In the genomic region with DNA sequence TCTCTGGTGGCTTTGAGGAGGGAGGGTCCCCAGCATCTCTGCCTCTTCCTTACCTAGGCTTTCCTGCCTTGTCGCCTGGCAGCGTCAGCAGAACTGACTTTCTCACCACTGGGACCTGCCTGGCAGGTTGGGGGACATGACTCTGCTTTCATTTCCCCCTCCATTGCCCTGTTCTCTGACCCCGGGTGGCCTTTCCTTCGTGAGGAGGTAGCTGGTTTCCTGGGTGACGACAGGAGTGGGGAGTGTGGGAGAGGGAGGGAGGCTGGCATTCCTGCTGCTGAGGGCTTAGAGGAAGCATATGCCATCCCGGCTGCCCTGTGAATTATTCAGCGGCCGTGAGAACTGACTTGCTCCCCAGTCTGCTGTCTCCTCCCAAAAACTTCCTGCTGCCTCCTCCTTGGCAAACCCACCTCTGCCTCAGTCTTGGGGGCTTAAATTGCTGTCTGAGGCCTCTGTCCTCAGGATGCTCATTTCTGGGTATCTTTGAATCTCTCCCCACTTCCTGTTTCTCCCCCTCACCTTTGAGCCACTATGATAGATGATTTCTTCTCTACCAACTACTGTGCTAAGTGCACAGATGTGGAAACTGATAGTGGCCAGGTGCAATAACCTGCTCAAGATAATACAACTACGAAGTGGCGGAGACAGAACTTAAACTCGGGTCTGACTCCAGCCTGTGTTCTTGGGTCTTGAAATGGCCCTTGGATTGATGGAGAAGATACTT, we compare ENCODE assay signal across 24 cellular contexts.
DNase-seq lines count a peak whose midpoint lies in the region; TF ChIP-seq lines count a peak whose summit lies in the region.
"Had no signal": no experiment of that assay in that cellular context is flagged by ENCODE, and none has a peak within 500 bp of the region (broad histone marks: within the 10 kb centered on the region; RNA-seq: fewer than 3 reads in every experiment).

No MANE protein-coding gene starts in this region.

- H3K4me1 Mint-ChIP-seq in neural progenitor cell, result peaks cover 21% of the 10 kb centered on the region
- H3K4me1 Mint-ChIP-seq: activated naive CD4-positive, alpha-beta T cell treated with anti-CD3 and anti-CD28 coated beads, Interleukin-2, amount 50 U/mL, for 24 hours had no signal

- no peaks in the 10 kb centered on the region for H3K9me3 Mint-ChIP-seq in neural progenitor cell
- H3K9me3 Mint-ChIP-seq: activated CD4-positive, alpha-beta memory T cell treated with anti-CD3 and anti-CD28 coated beads for 36 hours; activated naive CD4-positive, alpha-beta T cell treated with anti-CD3 and anti-CD28 coated beads, Interleukin-2, amount 50 U/mL, for 24 hours; activated T-helper 2 cell treated with anti-CD3 and anti-CD28 coated beads, Interferon-gamma antibody, Interleukin-2, Interleukin-4, amounts not matched to agents 10 μg/mL and 5 μg/mL and 100 μg/mL, durations not matched to agents 14 hours and 24 hours and 36 hours; natural killer cell had no signal

- TF ChIP-seq CTCF in MM.1S (IDR thresholded peaks at IDR 0.05; ENCODE audit: low read length) (no peak), neural progenitor cell (IDR thresholded peaks at IDR 0.05) (no peak), WERI-Rb-1 (IDR thresholded peaks at IDR 0.05; ENCODE audit: low read depth, low read length) (no peak)

- H2AFZ ChIP-seq in MM.1S (ENCODE audit: low read length), result no peak overlapping the region
- H2AFZ ChIP-seq in neural progenitor cell (replicated peaks), result no peak overlapping the region

- no peaks in the 10 kb centered on the region for H3K9me2 ChIP-seq in MM.1S (replicated peaks; ENCODE audit: insufficient read depth, low read length)

- peaks cover 36% of the 10 kb centered on the region; the same call in 1 of the 2 replicates for H3K27me3 ChIP-seq in MM.1S (replicated peaks; ENCODE audit: insufficient read depth, low read length)
- no peaks in the 10 kb centered on the region for H3K27me3 ChIP-seq in neural progenitor cell
- no peaks in the 10 kb centered on the region for H3K27me3 ChIP-seq in WERI-Rb-1 (ENCODE audit: insufficient read depth, low read depth, severe bottlenecking)
- H3K27me3 ChIP-seq: upper lobe of left lung had no signal

- no peaks in the 10 kb centered on the region for H3K36me3 Mint-ChIP-seq in neural progenitor cell
- H3K36me3 Mint-ChIP-seq: activated CD4-positive, alpha-beta memory T cell treated with anti-CD3 and anti-CD28 coated beads for 36 hours; activated naive CD4-positive, alpha-beta T cell treated with anti-CD3 and anti-CD28 coated beads, Interleukin-2, amount 50 U/mL, for 24 hours; natural killer cell had no signal

- peak; percentile 80 for DNase-seq in DMS 273 (lab: John Stamatoyannopoulos, UW; ENCODE audit: unreplicated experiment)
- no peak for DNase-seq in MM.1S
- DNase-seq in RPMI8226, result peak; percentile 75
- no peak for DNase-seq in neural progenitor cell (ENCODE audit: low spot score)
- no peak for DNase-seq in WERI-Rb-1
- DNase-seq in NCI-H2081 (lab: John Stamatoyannopoulos, UW), result no peak
- no peak for DNase-seq in NCI-H2107 treated with DMSO at 0.1 percent for 48 hours (lab: John Stamatoyannopoulos, UW; ENCODE audit: unreplicated experiment)
- DNase-seq: activated CD4-positive, alpha-beta memory T cell treated with anti-CD3 and anti-CD28 coated beads for 36 hours; C1 segment of cervical spinal cord; effector CD8-positive, alpha-beta T cell; GOT3; lower lobe of right lung; natural killer cell; NCI-H1092; NCI-H2107; NCI-H526 treated with DMSO at 0.1 percent for 48 hours; retina; stimulated activated CD4-positive, alpha-beta T cell treated with anti-CD3 and anti-CD28 coated beads, Interleukin-2, amount 100 ng/mL, for 24 hours; T-helper 1 cell; upper lobe of left lung had no signal

- H3K27ac Mint-ChIP-seq in neural progenitor cell, result peak overlapping the region; percentile 33
- H3K27ac Mint-ChIP-seq: activated CD4-positive, alpha-beta memory T cell treated with anti-CD3 and anti-CD28 coated beads for 36 hours; activated naive CD4-positive, alpha-beta T cell treated with anti-CD3 and anti-CD28 coated beads, Interleukin-2, amount 50 U/mL, for 24 hours; activated T-helper 2 cell treated with anti-CD3 and anti-CD28 coated beads, Interferon-gamma antibody, Interleukin-2, Interleukin-4, amounts not matched to agents 10 μg/mL and 5 μg/mL and 100 μg/mL, durations not matched to agents 14 hours and 24 hours and 36 hours; natural killer cell had no signal

- no peaks in the 10 kb centered on the region for H3K9me3 ChIP-seq in MM.1S (replicated peaks; ENCODE audit: insufficient read depth, low read length)
- H3K9me3 ChIP-seq in neural progenitor cell (ENCODE audit: low read depth), result no peaks in the 10 kb centered on the region
- H3K9me3 ChIP-seq in WERI-Rb-1 (ENCODE audit: severe bottlenecking), result no peaks in the 10 kb centered on the region
- H3K9me3 ChIP-seq: breast epithelium, lower lobe of right lung, upper lobe of left lung had no signal

- peaks cover 8% of the 10 kb centered on the region for H3K27me3 Mint-ChIP-seq in neural progenitor cell (ENCODE audit: insufficient read depth, low read depth)

- H3K4me3 Mint-ChIP-seq in neural progenitor cell, result no peak overlapping the region
- H3K4me3 Mint-ChIP-seq: activated CD4-positive, alpha-beta memory T cell treated with anti-CD3 and anti-CD28 coated beads for 36 hours; activated naive CD4-positive, alpha-beta T cell treated with anti-CD3 and anti-CD28 coated beads, Interleukin-2, amount 50 U/mL, for 24 hours; natural killer cell had no signal

- H3K27ac ChIP-seq in MM.1S (ENCODE audit: low read length), result peak overlapping the region; percentile 57
- H3K27ac ChIP-seq in neural progenitor cell, result no peak overlapping the region
- no peak overlapping the region for H3K27ac ChIP-seq in WERI-Rb-1
- H3K27ac ChIP-seq: breast epithelium, lower lobe of right lung, RWPE1, upper lobe of left lung had no signal

- no peak overlapping the region for H3K9ac ChIP-seq in MM.1S (ENCODE audit: low read length)
- H3K9ac ChIP-seq in neural progenitor cell, result no peak overlapping the region

- H3F3A ChIP-seq in MM.1S (ENCODE audit: insufficient read depth, low read length) (0 out of 2 replicates have a peak, but pooled peaks cover 2% of the 10 kb centered on the region), neural progenitor cell (ENCODE audit: low read depth) (peaks cover 27% of the 10 kb centered on the region)

- H3K36me3 ChIP-seq in MM.1S (replicated peaks; ENCODE audit: insufficient read depth, low read length) (no peaks in the 10 kb centered on the region), neural progenitor cell (no peaks in the 10 kb centered on the region), WERI-Rb-1 (no peaks in the 10 kb centered on the region)
- H3K36me3 ChIP-seq: breast epithelium, lower lobe of right lung, upper lobe of left lung had no signal

- H3K79me2 ChIP-seq in MM.1S (ENCODE audit: low read length) (no peaks in the 10 kb centered on the region), neural progenitor cell (ENCODE audit: low read depth) (no peaks in the 10 kb centered on the region)

- H3K4me3 ChIP-seq in MM.1S (ENCODE audit: low read length) (no peak overlapping the region), neural progenitor cell (no peak overlapping the region), WERI-Rb-1 (ENCODE audit: low read depth, low read length) (no peak overlapping the region)
- H3K4me3 ChIP-seq: breast epithelium, lower lobe of right lung, upper lobe of left lung had no signal

- H3K4me2 ChIP-seq in MM.1S (ENCODE audit: low read depth, low read length) (peak overlapping the region; percentile 23; the same call in 1 of the 2 replicates), neural progenitor cell (no peak overlapping the region)

- H4K20me1 ChIP-seq in MM.1S (ENCODE audit: insufficient read depth, low read length), result no peaks in the 10 kb centered on the region
- H4K20me1 ChIP-seq in neural progenitor cell (ENCODE audit: low read depth), result no peaks in the 10 kb centered on the region

- H3K4me1 ChIP-seq in MM.1S (ENCODE audit: low read length) (peaks cover 17% of the 10 kb centered on the region), neural progenitor cell (peaks cover 32% of the 10 kb centered on the region)
- H3K4me1 ChIP-seq: breast epithelium, lower lobe of right lung, upper lobe of left lung had no signal

Comparison
In these comparisons a context has a peak if more than half of its experiments do, and no peak if none do; other contexts are left out.
1. DNase-seq: peak in DMS 273 (single experiment) and RPMI8226 (single experiment); none in MM.1S (single experiment), neural progenitor cell (single experiment), WERI-Rb-1 (single experiment), NCI-H2081 (0 of 2) and NCI-H2107 treated with DMSO at 0.1 percent for 48 hours (single experiment).